In genomic region chr1:168466703-168467081, GRCh38 we compare ENCODE assay signal across 8 cellular contexts.
DNase-seq lines count a peak whose midpoint lies in the region; ATAC-seq and TF ChIP-seq lines count a peak whose summit lies in the region.

No MANE protein-coding gene starts in this region.

- no peaks in the 10 kb centered on the region for H3K36me3 ChIP-seq in SK-N-SH (replicated peaks in 1 of 2; ENCODE audit: control insufficient read depth in 1 of 2, insufficient read depth in 2 of 2, low read length in 1 of 2)
- H3K36me3 ChIP-seq in smooth muscle cell (ENCODE audit: low read depth), result no peaks in the 10 kb centered on the region

- H3K4me2 ChIP-seq in SK-N-SH (0 out of 2 replicates have a peak overlapping the region, but pooled peaks have one; percentile 0), smooth muscle cell (peak overlapping the region; percentile 23)

- CTCF ChIA-PET in SK-N-SH (lab: Yijun Ruan, JAX), result interaction anchor here (0.8 to 1.4 kb wide), 2 partner anchors 27 to 124 kb away, joined by 3 to 4 read pairs; no protein-coding TSS in a partner anchor
- CTCF ChIA-PET in activated CD8-positive, alpha-beta T cell treated with anti-CD3 and anti-CD28 coated beads, Interleukin-2, amount 10 ng/mL, durations not matched to agents 7 days and 5 days (lab: Charles Lee), result interaction anchor here (0.8 to 6.1 kb wide), 7 partner anchors 14 to 124 kb away, joined by 3 to 143 read pairs (median 3); no protein-coding TSS in a partner anchor

- H3K36me3 Mint-ChIP-seq in activated CD8-positive, alpha-beta T cell treated with anti-CD3 and anti-CD28 coated beads, Interleukin-2, amount 10 ng/mL, durations not matched to agents 7 days and 5 days (ENCODE audit: low read depth), result peaks cover 59% of the 10 kb centered on the region

- no peaks in the 10 kb centered on the region for H3K27me3 Mint-ChIP-seq in activated CD8-positive, alpha-beta T cell treated with anti-CD3 and anti-CD28 coated beads, Interleukin-2, amount 10 ng/mL, durations not matched to agents 7 days and 5 days (ENCODE audit: low read depth)

- H2AFZ ChIP-seq in SK-N-SH (ENCODE audit: low read depth) (no peak overlapping the region), smooth muscle cell (ENCODE audit: low read depth) (peak overlapping the region; percentile 42)

- peaks cover 78% of the 10 kb centered on the region for H3K4me1 Mint-ChIP-seq in activated CD8-positive, alpha-beta T cell treated with anti-CD3 and anti-CD28 coated beads, Interleukin-2, amount 10 ng/mL, durations not matched to agents 7 days and 5 days (ENCODE audit: low read depth)

- H3K9me2 ChIP-seq in SK-N-SH, result no peaks in the 10 kb centered on the region

- H3K4me3 Mint-ChIP-seq in activated CD8-positive, alpha-beta T cell treated with anti-CD3 and anti-CD28 coated beads, Interleukin-2, amount 10 ng/mL, durations not matched to agents 7 days and 5 days, result peak overlapping the region; percentile 70

- in situ Hi-C loops in ACHN (cut with HindIII; ENCODE audit: low pct_ligation_motif_present, low pct_unique_long_range_greater_than_20kb, low sequenced_read_pairs), result no loop called here

- no peak for TF ChIP-seq CTCF in SK-N-SH (IDR thresholded peaks at IDR 0.05)
- TF ChIP-seq CTCF in smooth muscle cell (IDR thresholded peaks at IDR 0.05; ENCODE audit: borderline replicate concordance, insufficient read depth, poor library complexity, severe bottlenecking), result no peak

- H3K27ac Mint-ChIP-seq in activated CD8-positive, alpha-beta T cell treated with anti-CD3 and anti-CD28 coated beads, Interleukin-2, amount 10 ng/mL, durations not matched to agents 7 days and 5 days, result peak overlapping the region; percentile 84

- H3K79me2 ChIP-seq in SK-N-SH (ENCODE audit: insufficient read depth), result no peaks in the 10 kb centered on the region
- H3K79me2 ChIP-seq in smooth muscle cell (ENCODE audit: low read depth), result no peaks in the 10 kb centered on the region

- H3K4me3 ChIP-seq in SK-N-SH (ENCODE audit: low read depth in 2 of 2, low read length in 1 of 2) (no peak overlapping the region), smooth muscle cell (no peak overlapping the region)

- H3K9me3 Mint-ChIP-seq in activated CD8-positive, alpha-beta T cell treated with anti-CD3 and anti-CD28 coated beads, Interleukin-2, amount 10 ng/mL, durations not matched to agents 7 days and 5 days (ENCODE audit: insufficient read depth), result peaks cover 14% of the 10 kb centered on the region

- H3K4me1 ChIP-seq in SK-N-SH (ENCODE audit: control insufficient read depth in 1 of 2, insufficient read depth in 2 of 2, low read depth in 1 of 2, low read length in 1 of 2) (peaks cover 43% of the 10 kb centered on the region in 2 experiments), smooth muscle cell (ENCODE audit: low read depth) (peaks cover 32% of the 10 kb centered on the region)

- POLR2A ChIA-PET in SK-N-SH (lab: Yijun Ruan, JAX), result no interaction called here
- POLR2A ChIA-PET in activated CD8-positive, alpha-beta T cell treated with anti-CD3 and anti-CD28 coated beads, Interleukin-2, amount 10 ng/mL, durations not matched to agents 7 days and 5 days (lab: Charles Lee), result interaction anchor here (0.6 to 3.0 kb wide), 4 partner anchors 22 to 133 kb away, joined by 3 to 27 read pairs (median 4); no protein-coding TSS in a partner anchor

- no peaks in the 10 kb centered on the region for H3K9me3 ChIP-seq in SK-N-SH
- no peaks in the 10 kb centered on the region for H3K9me3 ChIP-seq in smooth muscle cell (replicated peaks; ENCODE audit: low read depth)

- WGBS in SK-N-SH (ENCODE audit: low lambda C conversion rate), result 95% methylated on average over 1 of the region's 1 CpG
- WGBS in smooth muscle cell (ENCODE audit: low lambda C conversion rate), result 94% methylated on average over 1 of the region's 1 CpG

- H3K27ac ChIP-seq in SK-N-SH (ENCODE audit: low read depth in 2 of 2, low read length in 1 of 2) (peak overlapping the region; percentile 95 to 99; a peak in 3 of 4 replicates), smooth muscle cell (ENCODE audit: low read depth) (no peak overlapping the region)

- TF ChIP-seq RAD21 in SK-N-SH (IDR thresholded peaks at IDR 0.05; ENCODE audit: low read length), result no peak

- H3F3A ChIP-seq in SK-N-SH (replicated peaks; ENCODE audit: insufficient read depth) (peaks cover 43% of the 10 kb centered on the region), smooth muscle cell (ENCODE audit: low read depth) (peaks cover 23% of the 10 kb centered on the region)

- no peak for TF ChIP-seq EP300 in SK-N-SH (IDR thresholded peaks at IDR 0.05; ENCODE audit: borderline replicate concordance in 1 of 2, low read depth in 1 of 2, low read length in 1 of 2)

- H3K9ac ChIP-seq in SK-N-SH (no peak overlapping the region), smooth muscle cell (ENCODE audit: low read depth) (no peak overlapping the region)

- H4K20me1 ChIP-seq in SK-N-SH (ENCODE audit: insufficient read depth) (no peaks in the 10 kb centered on the region), smooth muscle cell (ENCODE audit: low read depth) (no peaks in the 10 kb centered on the region)

- DNase-seq in SK-N-SH (no peak), smooth muscle cell (lab: John Stamatoyannopoulos, UW; ENCODE audit: unreplicated experiment) (no peak), ACHN (no peak), Kasumi-1 (lab: John Stamatoyannopoulos, UW) (no peak), GM03348 (ENCODE audit: low spot score) (no peak)
- no peak for DNase-seq in activated CD8-positive, alpha-beta T cell treated with anti-CD3 and anti-CD28 coated beads, Interleukin-2, amount 10 ng/mL, durations not matched to agents 7 days and 5 days

- ATAC-seq in SK-N-SH treated with all-trans-retinoic acid at 6 μM for 48 hours (no peak), HG02763 (IDR thresholded peaks at IDR 0.05; ENCODE audit: unreplicated experiment) (peak; percentile 45)
- ATAC-seq in activated CD8-positive, alpha-beta T cell treated with anti-CD3 and anti-CD28 coated beads, Interleukin-2, amount 10 ng/mL, durations not matched to agents 7 days and 5 days, result peak; percentile 32

- H3K27me3 ChIP-seq in SK-N-SH (ENCODE audit: insufficient read depth) (no peaks in the 10 kb centered on the region), smooth muscle cell (ENCODE audit: low read depth) (no peaks in the 10 kb centered on the region)

TF ChIP-seq in SK-N-SH, 30 proteins besides CTCF, POLR2A, EP300 and RAD21:
- TF ChIP-seq NRF1 (IDR thresholded peaks at IDR 0.05; ENCODE audit: low read depth, low read length), result no peak
- TF ChIP-seq TEAD4 (IDR thresholded peaks at IDR 0.05; ENCODE audit: borderline replicate concordance, insufficient read depth), result no peak
- TF ChIP-seq YY1 (IDR thresholded peaks at IDR 0.05; ENCODE audit: low read depth), result no peak

TF ChIP-seq in SK-N-SH treated with all-trans-retinoic acid at 6 μM for 48 hours, 23 proteins besides CTCF, POLR2A, EP300 and RAD21:
- TF ChIP-seq RARB (CRISPR knock-in tag; IDR thresholded peaks at IDR 0.05) (no peak), OSR1 (CRISPR knock-in tag; IDR thresholded peaks at IDR 0.05) (no peak), BACH2 (CRISPR knock-in tag; IDR thresholded peaks at IDR 0.05; ENCODE audit: borderline replicate concordance) (no peak), CSDC2 (CRISPR knock-in tag; IDR thresholded peaks at IDR 0.05) (no peak), ZFP30 (CRISPR knock-in tag; IDR thresholded peaks at IDR 0.05) (no peak)
TF ChIP-seq in SK-N-SH treated with all-trans-retinoic acid at 6 μM for 48 hours: peak in this region for 0.
